19 cellular contexts compared by ENCODE assay signal in the genomic region with DNA sequence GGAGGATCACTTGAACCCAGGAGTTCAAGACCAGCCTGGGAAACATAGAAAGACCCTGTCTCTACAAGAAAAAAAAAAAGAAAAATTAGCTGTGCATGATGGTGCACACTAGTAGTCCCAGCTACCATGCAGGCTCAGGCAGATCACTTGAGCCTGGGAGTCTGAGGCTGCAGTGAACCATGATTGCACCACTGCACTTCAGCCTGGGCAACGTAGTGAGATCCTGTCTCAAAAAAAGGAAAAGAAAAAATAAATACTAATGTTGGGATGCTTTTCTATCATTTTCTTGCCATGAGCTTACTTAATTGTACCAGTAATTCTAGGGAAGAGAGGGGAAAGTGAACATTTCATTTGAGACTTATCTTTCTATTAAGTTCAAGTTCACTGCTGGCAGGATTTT.
"Had no signal": no experiment of that assay in that cellular context is flagged by ENCODE, and none has a peak within 500 bp of the region (broad histone marks: within the 10 kb centered on the region; RNA-seq: fewer than 3 reads in every experiment).

No MANE protein-coding gene starts in this region.

- H3K9me3 ChIP-seq: colonic mucosa, esophagus muscularis mucosa, heart right ventricle, left lung, lower lobe of right lung, mucosa of descending colon had no signal

- H3K27me3 Mint-ChIP-seq: dendritic cell treated with granulocyte-macrophage colony-stimulating factor and Interleukin-4, amounts not matched to agents 40 ng/mL and 50 ng/mL, for 4 days; naive B cell had no signal

- ATAC-seq: foreskin keratinocyte, heart right ventricle, left cardiac atrium, left lung, left ventricle myocardium superior, lower lobe of right lung, mucosa of descending colon had no signal

- DNase-seq: colonic mucosa; cortex of kidney; effector CD8-positive, alpha-beta T cell; foreskin keratinocyte; glutamatergic neuron; head of caudate nucleus; heart right ventricle; hippocampal formation; left cardiac atrium; left lung; left ventricle myocardium superior; lower lobe of right lung; mesenchymal stem cell; mucosa of descending colon; naive B cell had no signal

- FAIRE-seq: keratinocyte had no signal

- H3K27ac Mint-ChIP-seq: dendritic cell treated with granulocyte-macrophage colony-stimulating factor and Interleukin-4, amounts not matched to agents 40 ng/mL and 50 ng/mL, for 4 days; mesothelial cell of epicardium had no signal

- H3K4me3 ChIP-seq: colonic mucosa, esophagus muscularis mucosa, heart right ventricle, left lung, lower lobe of right lung, mucosa of descending colon had no signal

- H3K4me3 Mint-ChIP-seq: dendritic cell treated with granulocyte-macrophage colony-stimulating factor and Interleukin-4, amounts not matched to agents 40 ng/mL and 50 ng/mL, for 4 days; mesothelial cell of epicardium; naive B cell had no signal

- H3K27me3 ChIP-seq: colonic mucosa, esophagus muscularis mucosa, foreskin keratinocyte, heart right ventricle, left lung had no signal

- H3K9me3 Mint-ChIP-seq: dendritic cell treated with granulocyte-macrophage colony-stimulating factor and Interleukin-4, amounts not matched to agents 40 ng/mL and 50 ng/mL, for 4 days; mesothelial cell of epicardium; naive B cell had no signal

- H3K4me1 ChIP-seq: colonic mucosa, foreskin keratinocyte had no signal

- H3K27ac ChIP-seq: colonic mucosa, esophagus muscularis mucosa, foreskin keratinocyte, heart right ventricle, left lung, lower lobe of right lung had no signal
